1 cellular context compared by ENCODE assay signal in the genomic region with DNA sequence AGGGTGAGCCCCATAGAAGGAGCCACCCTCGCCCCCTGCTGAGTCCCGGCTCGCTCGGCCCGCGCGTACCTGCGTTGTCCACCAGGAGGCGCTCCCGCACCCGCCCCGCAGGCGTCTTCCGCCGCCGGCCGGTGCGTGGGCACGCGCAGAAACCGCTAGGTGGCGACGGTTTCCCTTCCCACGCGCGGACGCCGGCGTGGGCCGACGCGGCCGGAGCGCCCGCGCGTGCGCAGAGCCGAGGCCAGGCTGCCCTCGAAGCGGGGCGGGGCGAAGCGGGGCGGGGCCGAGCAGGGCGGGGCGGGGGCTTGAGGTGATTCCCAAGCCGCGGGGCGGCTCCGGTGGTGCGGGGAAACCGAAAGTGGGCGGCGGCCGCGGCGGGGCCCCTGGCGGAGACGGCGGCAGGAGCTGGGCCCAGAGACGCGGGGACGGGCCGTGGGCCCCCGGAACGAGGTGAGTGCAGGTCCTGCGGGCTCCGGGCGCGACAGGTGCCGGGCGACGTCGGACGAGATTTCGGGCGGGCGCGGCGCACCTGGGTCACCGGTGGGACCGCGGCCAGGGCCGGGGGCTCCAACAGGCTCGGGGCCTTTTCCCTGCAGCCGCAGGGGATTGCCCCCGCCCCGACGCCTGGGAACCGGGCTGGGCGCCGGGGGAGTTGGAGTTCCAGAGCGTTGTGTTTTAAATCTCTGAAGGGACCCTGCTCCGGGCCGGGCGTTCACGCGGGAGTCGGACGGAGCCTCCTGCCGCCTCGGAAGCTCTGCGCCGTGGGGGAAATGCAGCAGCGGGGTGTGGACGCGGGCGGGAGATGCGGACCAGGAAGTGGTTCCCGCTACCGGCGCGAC.
TF ChIP-seq lines count a peak whose summit lies in the region.

A gene with protein sequence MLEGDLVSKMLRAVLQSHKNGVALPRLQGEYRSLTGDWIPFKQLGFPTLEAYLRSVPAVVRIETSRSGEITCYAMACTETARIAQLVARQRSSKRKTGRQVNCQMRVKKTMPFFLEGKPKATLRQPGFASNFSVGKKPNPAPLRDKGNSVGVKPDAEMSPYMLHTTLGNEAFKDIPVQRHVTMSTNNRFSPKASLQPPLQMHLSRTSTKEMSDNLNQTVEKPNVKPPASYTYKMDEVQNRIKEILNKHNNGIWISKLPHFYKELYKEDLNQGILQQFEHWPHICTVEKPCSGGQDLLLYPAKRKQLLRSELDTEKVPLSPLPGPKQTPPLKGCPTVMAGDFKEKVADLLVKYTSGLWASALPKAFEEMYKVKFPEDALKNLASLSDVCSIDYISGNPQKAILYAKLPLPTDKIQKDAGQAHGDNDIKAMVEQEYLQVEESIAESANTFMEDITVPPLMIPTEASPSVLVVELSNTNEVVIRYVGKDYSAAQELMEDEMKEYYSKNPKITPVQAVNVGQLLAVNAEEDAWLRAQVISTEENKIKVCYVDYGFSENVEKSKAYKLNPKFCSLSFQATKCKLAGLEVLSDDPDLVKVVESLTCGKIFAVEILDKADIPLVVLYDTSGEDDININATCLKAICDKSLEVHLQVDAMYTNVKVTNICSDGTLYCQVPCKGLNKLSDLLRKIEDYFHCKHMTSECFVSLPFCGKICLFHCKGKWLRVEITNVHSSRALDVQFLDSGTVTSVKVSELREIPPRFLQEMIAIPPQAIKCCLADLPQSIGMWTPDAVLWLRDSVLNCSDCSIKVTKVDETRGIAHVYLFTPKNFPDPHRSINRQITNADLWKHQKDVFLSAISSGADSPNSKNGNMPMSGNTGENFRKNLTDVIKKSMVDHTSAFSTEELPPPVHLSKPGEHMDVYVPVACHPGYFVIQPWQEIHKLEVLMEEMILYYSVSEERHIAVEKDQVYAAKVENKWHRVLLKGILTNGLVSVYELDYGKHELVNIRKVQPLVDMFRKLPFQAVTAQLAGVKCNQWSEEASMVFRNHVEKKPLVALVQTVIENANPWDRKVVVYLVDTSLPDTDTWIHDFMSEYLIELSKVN (plus strand): TSS at position 308 of the 839 bp plus-strand sequence. CDS start 16,370 bp downstream, outside the sequence.

TF ChIP-seq in K562, 482 proteins besides CTCF, POLR2A, EP300 and RAD21 (continued from another document and continues in another):
- TF ChIP-seq FOXM1 (IDR thresholded peaks at IDR 0.05; ENCODE audit: low read depth), result no peak
- TF ChIP-seq FOXM1 (CRISPR knock-in tag; IDR thresholded peaks at IDR 0.05; ENCODE audit: low read depth), result peak; percentile 88; the same call in 1 of the 2 replicates
- TF ChIP-seq YY1 (IDR thresholded peaks at IDR 0.05; ENCODE audit: borderline replicate concordance in 1 of 3, control insufficient read depth in 1 of 3, extremely low read depth in 1 of 3, insufficient read depth in 3 of 3, insufficient read length in 1 of 3, insufficient replicate concordance in 2 of 3, low read depth in 1 of 3, low read length in 2 of 3), result peak in 2 of 3 experiments; percentile 36 to 72
- peak; percentile 55 for TF ChIP-seq SP1 (CRISPR knock-in tag; IDR thresholded peaks at IDR 0.05)
- TF ChIP-seq FUS (optimal IDR thresholded peaks at IDR 0.05; ENCODE audit: low read depth, low read length), result peak; percentile 39
- peak; percentile 65 for TF ChIP-seq RBFOX2 (IDR thresholded peaks at IDR 0.05; ENCODE audit: low read depth, low read length)
- TF ChIP-seq EWSR1 (IDR thresholded peaks at IDR 0.05; ENCODE audit: borderline replicate concordance, low read depth, partially characterized antibody), result no peak
- TF ChIP-seq HMGN3 (IDR thresholded peaks at IDR 0.05; ENCODE audit: borderline replicate concordance, extremely low read depth, insufficient read length, low read depth, low read length), result peak; percentile 75
- TF ChIP-seq HIVEP1 (CRISPR knock-in tag; IDR thresholded peaks at IDR 0.05), result no peak
- TF ChIP-seq, protein P1, sequence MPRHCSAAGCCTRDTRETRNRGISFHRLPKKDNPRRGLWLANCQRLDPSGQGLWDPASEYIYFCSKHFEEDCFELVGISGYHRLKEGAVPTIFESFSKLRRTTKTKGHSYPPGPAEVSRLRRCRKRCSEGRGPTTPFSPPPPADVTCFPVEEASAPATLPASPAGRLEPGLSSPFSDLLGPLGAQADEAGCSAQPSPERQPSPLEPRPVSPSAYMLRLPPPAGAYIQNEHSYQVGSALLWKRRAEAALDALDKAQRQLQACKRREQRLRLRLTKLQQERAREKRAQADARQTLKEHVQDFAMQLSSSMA (CRISPR knock-in tag; IDR thresholded peaks at IDR 0.05), result no peak
- no peak for TF ChIP-seq SMARCA4 (IDR thresholded peaks at IDR 0.05)
- TF ChIP-seq MXI1 (IDR thresholded peaks at IDR 0.05; ENCODE audit: low read depth, low read length), result 0 out of 2 replicates have a peak, but pooled peaks have one; percentile 32
- no peak for TF ChIP-seq ZNF586 (CRISPR knock-in tag; conservative IDR thresholded peaks at IDR 0.05)
- TF ChIP-seq PRMT5 (CRISPR knock-in tag; IDR thresholded peaks at IDR 0.05), result no peak
- peak; percentile 73 for TF ChIP-seq SOX6 (IDR thresholded peaks at IDR 0.05)
- TF ChIP-seq ZNF324 (CRISPR knock-in tag; IDR thresholded peaks at IDR 0.05), result no peak
- TF ChIP-seq NFRKB (IDR thresholded peaks at IDR 0.05; ENCODE audit: low read depth), result no peak
- no peak for TF ChIP-seq LARP7 (IDR thresholded peaks at IDR 0.05)
- TF ChIP-seq CBFB (CRISPR knock-in tag; IDR thresholded peaks at IDR 0.05), result no peak
- no peak; the same call in 1 of the 2 replicates for TF ChIP-seq KDM2B (CRISPR knock-in tag; IDR thresholded peaks at IDR 0.05)
- TF ChIP-seq POLR2G (IDR thresholded peaks at IDR 0.05; ENCODE audit: low read depth, low read length), result peak; percentile 72
- TF ChIP-seq LCOR (CRISPR knock-in tag; IDR thresholded peaks at IDR 0.05), result 0 out of 2 replicates have a peak, but pooled peaks have one; percentile 23
- TF ChIP-seq RBM14 (IDR thresholded peaks at IDR 0.05; ENCODE audit: borderline replicate concordance, insufficient read depth, low read depth, low read length), result no peak
- no peak for TF ChIP-seq ZNF75A (CRISPR knock-in tag; IDR thresholded peaks at IDR 0.05)
- no peak for TF ChIP-seq ZNF253 (CRISPR knock-in tag; conservative IDR thresholded peaks at IDR 0.05)
- no peak for TF ChIP-seq MAFF (IDR thresholded peaks at IDR 0.05; ENCODE audit: low read length)
- TF ChIP-seq ZEB2 (IDR thresholded peaks at IDR 0.05), result 0 out of 2 replicates have a peak, but pooled peaks have one; percentile 15
- TF ChIP-seq, protein P2, sequence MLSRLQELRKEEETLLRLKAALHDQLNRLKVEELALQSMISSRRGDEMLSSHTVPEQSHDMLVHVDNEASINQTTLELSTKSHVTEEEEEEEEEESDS (CRISPR knock-in tag; IDR thresholded peaks at IDR 0.05), result no peak
- TF ChIP-seq SIX5 (IDR thresholded peaks at IDR 0.05; ENCODE audit: borderline replicate concordance in 1 of 2, insufficient read depth in 1 of 2, low read depth in 1 of 2, low read length in 2 of 2), result 0 out of 4 replicates have a peak, but pooled peaks of 1 of the 2 experiments have one; percentile 6
- no peak for TF ChIP-seq IFI16 (CRISPR knock-in tag; IDR thresholded peaks at IDR 0.05)
- no peak for TF ChIP-seq HNRNPL (IDR thresholded peaks at IDR 0.05; ENCODE audit: low read depth, low read length)
- TF ChIP-seq STAT6 (CRISPR knock-in tag; IDR thresholded peaks at IDR 0.05), result 0 out of 2 replicates have a peak, but pooled peaks have one; percentile 50
- TF ChIP-seq XRCC5 (IDR thresholded peaks at IDR 0.05; ENCODE audit: low read depth, low read length), result peak; percentile 89
- peak; percentile 54; the same call in 1 of the 2 replicates for TF ChIP-seq ZBTB9 (CRISPR knock-in tag; IDR thresholded peaks at IDR 0.05)
- TF ChIP-seq NBN (IDR thresholded peaks at IDR 0.05; ENCODE audit: low read depth), result no peak
- TF ChIP-seq RBM34 (IDR thresholded peaks at IDR 0.05; ENCODE audit: borderline replicate concordance, insufficient read depth, low read length), result 0 out of 2 replicates have a peak, but pooled peaks have one; percentile 52
- peak; percentile 98 for TF ChIP-seq RB1 (IDR thresholded peaks at IDR 0.05; ENCODE audit: low read depth)
- peak; percentile 80 to 97; a peak in 2 of 4 replicates for TF ChIP-seq HDAC1 (IDR thresholded peaks at IDR 0.05)
- peak; percentile 15 to 96; a peak in 2 of 4 replicates for TF ChIP-seq RCOR1 (IDR thresholded peaks at IDR 0.05; ENCODE audit: borderline replicate concordance in 1 of 2, low read depth in 2 of 2, low read length in 2 of 2)
- no peak for TF ChIP-seq RUNX1 (IDR thresholded peaks at IDR 0.05; ENCODE audit: low read depth)
- no peak for TF ChIP-seq NCOA6 (IDR thresholded peaks at IDR 0.05)
- peak; percentile 64 to 76; a peak in 1 of 4 replicates for TF ChIP-seq SIN3A (IDR thresholded peaks at IDR 0.05; ENCODE audit: borderline replicate concordance in 2 of 2, control insufficient read depth in 1 of 2, low read depth in 2 of 2, low read length in 2 of 2)
- TF ChIP-seq ELF4 (CRISPR knock-in tag; IDR thresholded peaks at IDR 0.05), result no peak
- TF ChIP-seq, protein P3, sequence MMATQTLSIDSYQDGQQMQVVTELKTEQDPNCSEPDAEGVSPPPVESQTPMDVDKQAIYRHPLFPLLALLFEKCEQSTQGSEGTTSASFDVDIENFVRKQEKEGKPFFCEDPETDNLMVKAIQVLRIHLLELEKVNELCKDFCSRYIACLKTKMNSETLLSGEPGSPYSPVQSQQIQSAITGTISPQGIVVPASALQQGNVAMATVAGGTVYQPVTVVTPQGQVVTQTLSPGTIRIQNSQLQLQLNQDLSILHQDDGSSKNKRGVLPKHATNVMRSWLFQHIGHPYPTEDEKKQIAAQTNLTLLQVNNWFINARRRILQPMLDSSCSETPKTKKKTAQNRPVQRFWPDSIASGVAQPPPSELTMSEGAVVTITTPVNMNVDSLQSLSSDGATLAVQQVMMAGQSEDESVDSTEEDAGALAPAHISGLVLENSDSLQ (IDR thresholded peaks at IDR 0.05), result no peak
- peak; percentile 33; the same call in 1 of the 2 replicates for TF ChIP-seq ETV1 (tag; conservative IDR thresholded peaks at IDR 0.05; ENCODE audit: low read depth)
- TF ChIP-seq ZBTB26 (CRISPR knock-in tag; IDR thresholded peaks at IDR 0.05), result no peak
- TF ChIP-seq ZNF124 (CRISPR knock-in tag; IDR thresholded peaks at IDR 0.05), result no peak
- TF ChIP-seq, protein P4, sequence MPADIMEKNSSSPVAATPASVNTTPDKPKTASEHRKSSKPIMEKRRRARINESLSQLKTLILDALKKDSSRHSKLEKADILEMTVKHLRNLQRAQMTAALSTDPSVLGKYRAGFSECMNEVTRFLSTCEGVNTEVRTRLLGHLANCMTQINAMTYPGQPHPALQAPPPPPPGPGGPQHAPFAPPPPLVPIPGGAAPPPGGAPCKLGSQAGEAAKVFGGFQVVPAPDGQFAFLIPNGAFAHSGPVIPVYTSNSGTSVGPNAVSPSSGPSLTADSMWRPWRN (IDR thresholded peaks at IDR 0.05; ENCODE audit: low read depth), result no peak
- TF ChIP-seq SRF (CRISPR knock-in tag; IDR thresholded peaks at IDR 0.05), result peak in 1 of 2 experiments; percentile 27; a peak in 1 of 4 replicates
- no peak for TF ChIP-seq GTF2F1 (IDR thresholded peaks at IDR 0.05; ENCODE audit: low read depth, low read length)
- TF ChIP-seq FOXP1 (CRISPR knock-in tag; IDR thresholded peaks at IDR 0.05), result 0 out of 2 replicates have a peak, but pooled peaks have one; percentile 33
- TF ChIP-seq HDAC2 (IDR thresholded peaks at IDR 0.05), result peak; percentile 32; the same call in 1 of the 2 replicates
- TF ChIP-seq JUND (IDR thresholded peaks at IDR 0.05; ENCODE audit: borderline replicate concordance, low read depth, low read length), result peak; percentile 53; the same call in 1 of the 2 replicates
- TF ChIP-seq JUND (tag; IDR thresholded peaks at IDR 0.05; ENCODE audit: borderline replicate concordance, low read depth, low read length), result no peak; the same call in 2 of the 3 replicates
- peak; percentile 63 for TF ChIP-seq RBM25 (IDR thresholded peaks at IDR 0.05; ENCODE audit: low read depth, low read length, severe bottlenecking)
- TF ChIP-seq CBX5 (IDR thresholded peaks at IDR 0.05; ENCODE audit: borderline replicate concordance, low read depth), result no peak
- peak; percentile 86 for TF ChIP-seq FIP1L1 (IDR thresholded peaks at IDR 0.05; ENCODE audit: low read depth, low read length, poor library complexity, severe bottlenecking)
- peak; percentile 89 to 91 for TF ChIP-seq NRF1 (conservative IDR thresholded peaks at IDR 0.05 in 1 of 2, IDR thresholded peaks at IDR 0.05 in 1 of 2)
